In genomic region chr12:26630546-26631027, GRCh38 we compare ENCODE assay signal across 11 cellular contexts.
A peak's percentile ranks its signal among the peaks of the same experiment; 100 is the strongest.
DNase-seq lines count a peak whose midpoint lies in the region; ATAC-seq and TF ChIP-seq lines count a peak whose summit lies in the region.
"Had no signal": no experiment of that assay in that cellular context is flagged by ENCODE, and none has a peak within 500 bp of the region (broad histone marks: within the 10 kb centered on the region; RNA-seq: fewer than 3 reads in every experiment).

No MANE protein-coding gene starts in this region.

- TF ChIP-seq CTCF in chondrocyte (IDR thresholded peaks at IDR 0.05): no peak
- TF ChIP-seq CTCF in mesothelial cell of epicardium (IDR thresholded peaks at IDR 0.05; ENCODE audit: unreplicated experiment): no peak
- no peak for TF ChIP-seq CTCF in thyroid gland (IDR thresholded peaks at IDR 0.05)
- TF ChIP-seq CTCF in GM13976 (IDR thresholded peaks at IDR 0.05; ENCODE audit: borderline replicate concordance, control extremely low read depth, extremely low read depth, insufficient read depth, missing control alignments): no peak

- DNase-seq in Right ventricle myocardium inferior (ENCODE audit: missing footprints) (no peak), cardiac septum (ENCODE audit: low spot score) (no peak), chondrocyte (ENCODE audit: low spot score) (no peak), mesothelial cell of epicardium (ENCODE audit: low spot score in 2 of 2, unreplicated experiment in 2 of 2) (no peak), thyroid gland (peak; percentile 12 to 25), GM13976 (ENCODE audit: low spot score) (no peak)
- DNase-seq in stimulated activated CD4-positive, alpha-beta T cell treated with anti-CD3 and anti-CD28 coated beads, Interleukin-1b, Interleukin-23, amount 100 ng/mL, for 48 hours: no peak
- DNase-seq: activated CD8-positive, alpha-beta T cell treated with anti-CD3 and anti-CD28 coated beads for 36 hours; stimulated activated CD4-positive, alpha-beta T cell treated with anti-CD3 and anti-CD28 coated beads, Interleukin-4, amount 100 ng/mL, for 4 hours had no signal

- H3K36me3 ChIP-seq in thyroid gland: no peaks in the 10 kb centered on the region

- peak; percentile 26 for ATAC-seq in Right ventricle myocardium inferior
- no peak for ATAC-seq in GM18870 (IDR thresholded peaks at IDR 0.05; ENCODE audit: unreplicated experiment)
- ATAC-seq: activated CD8-positive, alpha-beta T cell treated with anti-CD3 and anti-CD28 coated beads for 36 hours had no signal

- H3K27ac Mint-ChIP-seq in chondrocyte (ENCODE audit: unreplicated experiment) (peak overlapping the region; percentile 86), mesothelial cell of epicardium (peak overlapping the region; percentile 93)
- H3K27ac Mint-ChIP-seq: activated CD8-positive, alpha-beta T cell treated with anti-CD3 and anti-CD28 coated beads for 36 hours had no signal

- H3K4me1 ChIP-seq in thyroid gland: peaks cover 0 to 5% of the 10 kb centered on the region in 2 donors

- in situ Hi-C loops in GM13976 (cut with MboI; ENCODE audit: low sequenced_read_pairs, unreplicated experiment): no loop called here

- WGBS in thyroid gland, 2 donors: 45 to 46% methylated on average over 10 of the region's 10 CpGs

- H3K27ac ChIP-seq in thyroid gland: no peak overlapping the region
- H3K27ac ChIP-seq: RWPE1 had no signal

- H3K27me3 Mint-ChIP-seq in chondrocyte (ENCODE audit: low read depth) (no peaks in the 10 kb centered on the region), mesothelial cell of epicardium (ENCODE audit: low read depth) (no peaks in the 10 kb centered on the region)
- H3K27me3 Mint-ChIP-seq: activated CD8-positive, alpha-beta T cell treated with anti-CD3 and anti-CD28 coated beads for 36 hours had no signal

- peak overlapping the region; percentile 63 for H3K4me3 Mint-ChIP-seq in chondrocyte (ENCODE audit: unreplicated experiment)
- H3K4me3 Mint-ChIP-seq in mesothelial cell of epicardium: peak overlapping the region; percentile 61
- H3K4me3 Mint-ChIP-seq: activated CD8-positive, alpha-beta T cell treated with anti-CD3 and anti-CD28 coated beads for 36 hours had no signal

- no peaks in the 10 kb centered on the region for H3K9me3 Mint-ChIP-seq in chondrocyte (ENCODE audit: low read depth)
- H3K9me3 Mint-ChIP-seq in mesothelial cell of epicardium: no peaks in the 10 kb centered on the region
- H3K9me3 Mint-ChIP-seq: activated CD8-positive, alpha-beta T cell treated with anti-CD3 and anti-CD28 coated beads for 36 hours had no signal

- TF ChIP-seq POLR2A in thyroid gland (IDR thresholded peaks at IDR 0.05): no peak

- H3K36me3 Mint-ChIP-seq in chondrocyte (ENCODE audit: low read depth) (no peaks in the 10 kb centered on the region), mesothelial cell of epicardium (peaks cover 11% of the 10 kb centered on the region)

- H3K4me1 Mint-ChIP-seq in chondrocyte (ENCODE audit: low read depth): peaks cover 17% of the 10 kb centered on the region
- peaks cover 56% of the 10 kb centered on the region for H3K4me1 Mint-ChIP-seq in mesothelial cell of epicardium

- H3K9me3 ChIP-seq in thyroid gland: no peaks in the 10 kb centered on the region

- H3K4me3 ChIP-seq in thyroid gland (replicated peaks in 1 of 3): no peak overlapping the region

- intact Hi-C loops in Right ventricle myocardium inferior (cut with DNase I): no loop called here
- intact Hi-C loops in cardiac septum (cut with DNase I): no loop called here
- intact Hi-C loops in thyroid gland (cut with DNase I): no loop called here

- H3K27me3 ChIP-seq in thyroid gland: no peaks in the 10 kb centered on the region

Comparison
In these comparisons a context has a peak if more than half of its experiments do, and no peak if none do; other contexts are left out.
1. DNase-seq: peak in thyroid gland (2 of 2); none in Right ventricle myocardium inferior (single experiment), cardiac septum (single experiment), chondrocyte (single experiment), mesothelial cell of epicardium (0 of 2), GM13976 (single experiment) and stimulated activated CD4-positive, alpha-beta T cell treated with anti-CD3 and anti-CD28 coated beads, Interleukin-1b, Interleukin-23, amount 100 ng/mL, for 48 hours (single experiment).